15 cellular contexts compared by ENCODE assay signal in the genomic region with DNA sequence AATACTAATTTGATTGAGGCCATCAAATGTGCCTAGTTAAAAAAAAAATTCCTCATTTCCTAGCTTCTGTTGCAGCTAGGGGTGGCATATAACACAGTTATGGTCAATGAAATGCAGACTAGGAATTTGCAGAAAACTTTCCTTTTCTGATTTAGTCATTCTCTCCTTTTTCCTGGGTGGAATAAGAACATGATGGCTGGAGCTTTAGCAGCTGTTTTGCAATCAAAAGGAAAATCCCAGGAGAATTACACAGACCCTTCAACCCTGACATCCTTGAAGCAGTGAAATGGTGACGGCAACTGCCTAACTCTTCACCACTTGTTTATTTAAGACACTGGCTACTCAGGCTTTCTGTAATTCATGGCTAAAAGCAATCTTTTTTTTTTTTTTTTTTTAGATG. TPM values are rescaled to one million over a fixed set of nuclear protein-coding genes. Genes with fewer than 3 reads are reported as not detected.
"Had no signal": no experiment of that assay in that cellular context is flagged by ENCODE, and none has a peak within 500 bp of the region (broad histone marks: within the 10 kb centered on the region; RNA-seq: fewer than 3 reads in every experiment).

No MANE protein-coding gene starts in this region.

- H3K4me1 ChIP-seq: SJSA1 had no signal

- DNase-seq: KG1, NCI-H1092, NCI-H1417 treated with DMSO at 0.1 percent for 48 hours, NCI-H187, NCI-H2029, NCI-H2081 treated with DMSO at 0.1 percent for 48 hours, NCI-H510A, NCI-H524 treated with DMSO at 0.1 percent for 48 hours, NCI-H774, Right ventricle myocardium superior, SIG-M5 had no signal

- H3K36me3 ChIP-seq: MG63, SJSA1 had no signal

- H3K27ac ChIP-seq: SJSA1, SK-N-MC had no signal

- H3K4me3 ChIP-seq: MG63, SJSA1, SK-N-MC had no signal

- H3K9me3 ChIP-seq: MG63, SJSA1 had no signal

RNA-seq across cellular contexts. Expression of a gene that starts 23.1 kb away (rescaled TPM):
- total RNA-seq: HT-29, SJSA1 had no signal
